Comparison of ENCODE assay signal across 2 cellular contexts in genomic region chr19:7562646-7563393, GRCh38.
TF ChIP-seq lines count a peak whose summit lies in the region.

No MANE protein-coding gene starts in this region.

TF ChIP-seq in A549, 52 proteins besides CTCF, POLR2A, EP300 and RAD21 (continued from another document):
- TF ChIP-seq EHMT2 (IDR thresholded peaks at IDR 0.05; ENCODE audit: low read depth), result peak; percentile 86; the same call in 1 of the 2 replicates
- TF ChIP-seq REST (IDR thresholded peaks at IDR 0.05), result peak; percentile 96
- no peak for TF ChIP-seq CBX2 (IDR thresholded peaks at IDR 0.05; ENCODE audit: borderline replicate concordance, low read depth)
- TF ChIP-seq HMGXB4 (CRISPR knock-in tag; IDR thresholded peaks at IDR 0.05; ENCODE audit: borderline replicate concordance), result no peak
- no peak for TF ChIP-seq USF2 (IDR thresholded peaks at IDR 0.05)
- no peak for TF ChIP-seq FOXS1 (CRISPR knock-in tag; IDR thresholded peaks at IDR 0.05)
- TF ChIP-seq EHF (CRISPR knock-in tag; IDR thresholded peaks at IDR 0.05), result no peak
TF ChIP-seq in A549: peak in this region for 2.

TF ChIP-seq in GM23338, 12 proteins besides CTCF, POLR2A, EP300 and RAD21 (continued from another document):
- TF ChIP-seq REST (IDR thresholded peaks at IDR 0.05; ENCODE audit: unreplicated experiment) (peak; percentile 99), ZNF462 (CRISPR knock-in tag; IDR thresholded peaks at IDR 0.05) (no peak), JUNB (IDR thresholded peaks at IDR 0.05; ENCODE audit: unreplicated experiment) (no peak), ETS1 (IDR thresholded peaks at IDR 0.05) (no peak), CREB1 (CRISPR knock-in tag; IDR thresholded peaks at IDR 0.05; ENCODE audit: low read depth) (peak; percentile 39; the same call in 1 of the 2 replicates), POLR2AphosphoS5 (IDR thresholded peaks at IDR 0.05; ENCODE audit: low read depth) (no peak), EZH2 (IDR thresholded peaks at IDR 0.05; ENCODE audit: low read depth, unreplicated experiment) (no peak), ZNF114 (CRISPR knock-in tag; IDR thresholded peaks at IDR 0.05) (0 out of 2 replicates have a peak, but pooled peaks have one; percentile 32)
TF ChIP-seq in GM23338: peak in this region for 4.
